8 cellular contexts compared by ENCODE assay signal in genomic region chr3:133475245-133476010, GRCh38.
DNase-seq lines count a peak whose midpoint lies in the region; ATAC-seq, FAIRE-seq and TF ChIP-seq lines count a peak whose summit lies in the region.

No MANE protein-coding gene starts in this region.

- intact Hi-C loops in cardiac septum (cut with DNase I) = no loop called here

- no peaks in the 10 kb centered on the region for H3K9me3 Mint-ChIP-seq in activated T-cell treated with anti-CD3 and anti-CD28 coated beads, Interleukin-2, amount 50 U/mL, for 72 hours
- no peaks in the 10 kb centered on the region for H3K9me3 Mint-ChIP-seq in naive thymus-derived CD8-positive, alpha-beta T cell

- TF ChIP-seq POLR2A in H54 (IDR thresholded peaks at IDR 0.05; ENCODE audit: low read depth, low read length) = no peak

- peak overlapping the region; percentile 10 to 25 for H3K4me3 Mint-ChIP-seq in activated T-cell treated with anti-CD3 and anti-CD28 coated beads, Interleukin-2, amount 50 U/mL, for 72 hours
- H3K4me3 Mint-ChIP-seq in naive thymus-derived CD8-positive, alpha-beta T cell = peak overlapping the region in 1 of 10 donors; percentile 52

- POLR2A ChIA-PET in naive thymus-derived CD8-positive, alpha-beta T cell (lab: Charles Lee) = interaction anchor here (0.6 kb wide), 1 partner anchor 40 kb away, joined by 3 read pairs; no protein-coding TSS in a partner anchor

- H3K4me1 Mint-ChIP-seq in activated T-cell treated with anti-CD3 and anti-CD28 coated beads, Interleukin-2, amount 50 U/mL, for 72 hours (ENCODE audit: low read depth) = peaks cover 53% of the 10 kb centered on the region
- peaks cover 14 to 59% (median 41%) of the 10 kb centered on the region in 4 donors for H3K4me1 Mint-ChIP-seq in naive thymus-derived CD8-positive, alpha-beta T cell

- peak; percentile 99 for ATAC-seq in activated T-cell treated with anti-CD3 and anti-CD28 coated beads, Interleukin-2, amount 50 U/mL, for 72 hours (replicated peaks in 1 of 2)
- peak; percentile 84 for ATAC-seq in HG02840 (IDR thresholded peaks at IDR 0.05; ENCODE audit: low FRiP score, unreplicated experiment)
- ATAC-seq in naive thymus-derived CD8-positive, alpha-beta T cell = no peak

- peak; percentile 26 to 51 for DNase-seq in activated T-cell treated with anti-CD3 and anti-CD28 coated beads, Interleukin-2, amount 50 U/mL, for 72 hours
- no peak for DNase-seq in activated T-cell treated with anti-CD3 and anti-CD28 coated beads, Interleukin-2, amount 50 U/mL, for 1 hour
- DNase-seq in NCI-H82 treated with DMSO at 0.1 percent for 48 hours (lab: John Stamatoyannopoulos, UW; ENCODE audit: unreplicated experiment) (peak; percentile 48), H54 (ENCODE audit: insufficient read length, low spot score) (no peak), EL (no peak), cardiac septum (ENCODE audit: low spot score) (no peak)
- DNase-seq in naive thymus-derived CD8-positive, alpha-beta T cell = no peak

- no peak for FAIRE-seq in H54 (lab: Jason Lieb, UNC)

- H3K36me3 Mint-ChIP-seq in activated T-cell treated with anti-CD3 and anti-CD28 coated beads, Interleukin-2, amount 50 U/mL, for 72 hours (ENCODE audit: insufficient read depth in 2 of 2) = peaks cover 0 to under 1% of the 10 kb centered on the region in 2 donors
- H3K36me3 Mint-ChIP-seq in naive thymus-derived CD8-positive, alpha-beta T cell = peaks cover 0 to 15% (median 8%) of the 10 kb centered on the region in 3 donors

- no peaks in the 10 kb centered on the region for H3K27me3 Mint-ChIP-seq in activated T-cell treated with anti-CD3 and anti-CD28 coated beads, Interleukin-2, amount 50 U/mL, for 72 hours (ENCODE audit: low read depth)
- no peaks in the 10 kb centered on the region for H3K27me3 Mint-ChIP-seq in naive thymus-derived CD8-positive, alpha-beta T cell

- no peak overlapping the region for H3K27ac Mint-ChIP-seq in activated T-cell treated with anti-CD3 and anti-CD28 coated beads, Interleukin-2, amount 50 U/mL, for 72 hours
- peak overlapping the region in 6 of 10 donors; percentile 22 to 76 (median 62) for H3K27ac Mint-ChIP-seq in naive thymus-derived CD8-positive, alpha-beta T cell

Comparison
In these comparisons a context has a peak if more than half of its experiments do, and no peak if none do; other contexts are left out.
1. DNase-seq: peak in activated T-cell treated with anti-CD3 and anti-CD28 coated beads, Interleukin-2, amount 50 U/mL, for 72 hours (2 of 2) and NCI-H82 treated with DMSO at 0.1 percent for 48 hours (single experiment); none in activated T-cell treated with anti-CD3 and anti-CD28 coated beads, Interleukin-2, amount 50 U/mL, for 1 hour (single experiment), naive thymus-derived CD8-positive, alpha-beta T cell (0 of 10), H54 (single experiment), EL (single experiment) and cardiac septum (single experiment).
2. ATAC-seq: peak in activated T-cell treated with anti-CD3 and anti-CD28 coated beads, Interleukin-2, amount 50 U/mL, for 72 hours (2 of 2) and HG02840 (single experiment); none in naive thymus-derived CD8-positive, alpha-beta T cell (0 of 2).